33 cellular contexts compared by ENCODE assay signal in the genomic region with DNA sequence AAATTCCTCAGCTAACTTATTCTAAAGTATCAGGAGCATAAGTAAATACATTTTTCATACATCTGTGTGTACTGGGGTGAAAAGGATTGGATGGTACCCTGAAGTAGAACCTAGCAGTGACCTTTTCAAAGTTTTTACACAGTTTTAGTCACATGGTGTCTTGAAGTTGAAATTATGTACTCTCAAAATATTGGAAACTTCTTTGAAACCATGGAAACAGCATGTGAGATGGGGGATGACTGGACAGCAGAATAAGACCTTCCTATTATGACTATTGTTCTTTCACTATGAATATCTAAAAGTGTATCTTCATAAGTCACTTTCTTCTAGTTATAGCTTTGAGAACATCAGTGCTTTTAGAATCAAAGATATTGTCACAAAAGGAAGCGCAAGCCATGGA.
"Had no signal": no experiment of that assay in that cellular context is flagged by ENCODE, and none has a peak within 500 bp of the region (broad histone marks: within the 10 kb centered on the region; RNA-seq: fewer than 3 reads in every experiment).

No MANE protein-coding gene starts in this region.

- H3K27ac ChIP-seq: adrenal gland, ascending aorta, body of pancreas, brain microvascular endothelial cell, breast epithelium, cardiac muscle cell had no signal

- H3K4me3 ChIP-seq: adrenal gland, ascending aorta, body of pancreas, breast epithelium, cardiac muscle cell had no signal

- H3K36me3 ChIP-seq: adrenal gland, ascending aorta, brain microvascular endothelial cell, breast epithelium, cardiac muscle cell had no signal

- DNase-seq: activated effector memory CD4-positive, alpha-beta T cell treated with anti-CD3 and anti-CD28 coated beads, Interleukin-2, amount 50 U/mL, for 16 hours; activated effector memory CD4-positive, alpha-beta T cell treated with Interleukin-2 at 50 U/mL for 16 hours; activated gamma-delta T cell; activated gamma-delta T cell treated with Interleukin-2 at 50 U/mL for 16 hours; activated naive CD4-positive, alpha-beta T cell; activated naive CD4-positive, alpha-beta T cell treated with anti-CD3 and anti-CD28 coated beads for 36 hours; activated naive CD4-positive, alpha-beta T cell treated with anti-CD3 and anti-CD28 coated beads, Interleukin-2, amount 10 ng/mL, durations not matched to agents 7 days and 5 days; activated naive CD4-positive, alpha-beta T cell treated with anti-CD3 and anti-CD28 coated beads, Interleukin-2, amount 50 U/mL, for 16 hours; activated naive CD4-positive, alpha-beta T cell treated with Interleukin-2 at 50 U/mL for 16 hours; activated naive CD8-positive, alpha-beta T cell treated with anti-CD3 and anti-CD28 coated beads for 36 hours; activated naive CD8-positive, alpha-beta T cell treated with anti-CD3 and anti-CD28 coated beads, Interleukin-2, amount 10 ng/mL, durations not matched to agents 7 days and 5 days; activated naive CD8-positive, alpha-beta T cell treated with anti-CD3 and anti-CD28 coated beads, Interleukin-2, amount 50 U/mL, for 24 hours; activated T-cell treated with anti-CD3 and anti-CD28 coated beads, Interleukin-2, amount 50 U/mL, for 24 hours; activated T-cell treated with anti-CD3 and anti-CD28 coated beads, Interleukin-2, amount 50 U/mL, for 4 hours; activated T-cell treated with anti-CD3 and anti-CD28 coated beads, Interleukin-2, amount 50 U/mL, for 48 hours; activated T-cell treated with anti-CD3 and anti-CD28 coated beads, Interleukin-2, amount 50 U/mL, for 72 hours; adrenal gland; amniotic stem cell; amygdala; anterior cingulate cortex; aorta; body of pancreas; brain microvascular endothelial cell; caudate nucleus; central memory CD4-positive, alpha-beta T cell; cerebellar nuclear complex had no signal

- ATAC-seq: activated naive CD4-positive, alpha-beta T cell treated with anti-CD3 and anti-CD28 coated beads, Interleukin-2, amount 50 U/mL, for 72 hours; activated naive CD8-positive, alpha-beta T cell treated with anti-CD3 and anti-CD28 coated beads, Interleukin-2, amount 50 U/mL, for 24 hours; activated T-cell treated with anti-CD3 and anti-CD28 coated beads, Interleukin-2, amount 50 U/mL, for 4 hours; activated T-cell treated with anti-CD3 and anti-CD28 coated beads, Interleukin-2, amount 50 U/mL, for 72 hours; activated T-helper 17 cell treated with anti-CD3 and anti-CD28 coated beads, Interleukin-2, amount 50 U/mL, for 72 hours; body of pancreas had no signal

- FAIRE-seq: astrocyte, bronchial epithelial cell had no signal

- H3K9me3 ChIP-seq: adrenal gland, ascending aorta, breast epithelium had no signal

- H3K27me3 ChIP-seq: adrenal gland, ascending aorta, body of pancreas, brain microvascular endothelial cell, breast epithelium, cardiac muscle cell had no signal

- H3K4me1 ChIP-seq: adrenal gland, ascending aorta, body of pancreas, breast epithelium had no signal
